ENCODE assay signal across 9 cellular contexts in genomic region chr14:99188721-99189120, GRCh38.
DNase-seq lines count a peak whose midpoint lies in the region; ATAC-seq, FAIRE-seq and TF ChIP-seq lines count a peak whose summit lies in the region.
"Had no signal": no experiment of that assay in that cellular context is flagged by ENCODE, and none has a peak within 500 bp of the region (broad histone marks: within the 10 kb centered on the region; RNA-seq: fewer than 3 reads in every experiment).

No MANE protein-coding gene starts in this region.

- WGBS in heart left ventricle, 4 donors: 56 to 64% (median 60%) methylated on average over 19 of the region's 19 CpGs

- in situ Hi-C loops in HAP-1 (cut with MboI; ENCODE audit: low sequenced_read_pairs): no loop called here

- TF ChIP-seq POLR2A in heart left ventricle (IDR thresholded peaks at IDR 0.05): no peak

- ATAC-seq in heart left ventricle: no peak

- H3K27ac ChIP-seq in astrocyte (ENCODE audit: low read depth, low read length) (no peak overlapping the region), colonic mucosa (no peak overlapping the region), heart left ventricle (peak overlapping the region in 1 of 12 donors; percentile 24)

- H3K27ac Mint-ChIP-seq in astrocyte (ENCODE audit: unreplicated experiment) (no peak overlapping the region), nephron progenitor cell (no peak overlapping the region)

- TF ChIP-seq CTCF in astrocyte (IDR thresholded peaks at IDR 0.05; ENCODE audit: insufficient read depth, low read depth, low read length): no peak
- TF ChIP-seq CTCF in nephron progenitor cell (IDR thresholded peaks at IDR 0.05): peak; percentile 8
- TF ChIP-seq CTCF in colonic mucosa (IDR thresholded peaks at IDR 0.05): no peak
- TF ChIP-seq CTCF in heart left ventricle (IDR thresholded peaks at IDR 0.05): no peak

- H4K20me1 ChIP-seq in astrocyte (ENCODE audit: insufficient read depth, low read length): no peaks in the 10 kb centered on the region

- H2AFZ ChIP-seq in astrocyte (ENCODE audit: low read depth, low read length): no peak overlapping the region

- H3K4me2 ChIP-seq in astrocyte (ENCODE audit: low read length): peak overlapping the region; percentile 39

- H3K9me3 ChIP-seq in HAP-1 (no peaks in the 10 kb centered on the region), astrocyte (ENCODE audit: insufficient read depth, low read depth, low read length) (no peaks in the 10 kb centered on the region), colonic mucosa (no peaks in the 10 kb centered on the region), heart left ventricle (no peaks in the 10 kb centered on the region)
- H3K9me3 ChIP-seq: stomach had no signal

- H3K36me3 Mint-ChIP-seq in astrocyte (ENCODE audit: low read depth, unreplicated experiment) (no peaks in the 10 kb centered on the region), nephron progenitor cell (ENCODE audit: low read depth) (no peaks in the 10 kb centered on the region)

- H3K27me3 Mint-ChIP-seq in astrocyte (ENCODE audit: low read depth, unreplicated experiment) (peaks cover 29% of the 10 kb centered on the region), nephron progenitor cell (ENCODE audit: low read depth, poor library complexity) (peaks cover 9% of the 10 kb centered on the region)

- intact Hi-C loops in colonic mucosa (cut with DNase I) (no loop called here), heart left ventricle (cut with DNase I) (no loop called here)

- DNase-seq in HAP-1 (ENCODE audit: low spot score in 2 of 2) (peak; percentile 56 to 70), T-helper 22 cell (ENCODE audit: low read depth) (peak; percentile 38), astrocyte (ENCODE audit: low read depth) (no peak), nephron progenitor cell (no peak), NAMALWA (ENCODE audit: low spot score) (no peak), colonic mucosa (no peak), heart left ventricle (no peak)
- DNase-seq: NCI-H1930, stomach had no signal

- H3K9me3 Mint-ChIP-seq in astrocyte (ENCODE audit: unreplicated experiment): no peaks in the 10 kb centered on the region
- H3K9me3 Mint-ChIP-seq in nephron progenitor cell: no peaks in the 10 kb centered on the region

- H3K36me3 ChIP-seq in HAP-1 (replicated peaks) (no peaks in the 10 kb centered on the region), astrocyte (ENCODE audit: insufficient read depth, low read length) (no peaks in the 10 kb centered on the region), colonic mucosa (no peaks in the 10 kb centered on the region), heart left ventricle (no peaks in the 10 kb centered on the region)
- H3K36me3 ChIP-seq: stomach had no signal

- H3K4me1 Mint-ChIP-seq in astrocyte (ENCODE audit: low read depth, unreplicated experiment): peaks cover 2% of the 10 kb centered on the region
- H3K4me1 Mint-ChIP-seq in nephron progenitor cell: peaks cover 33% of the 10 kb centered on the region

- H3K27me3 ChIP-seq in HAP-1 (ENCODE audit: low read depth) (no peaks in the 10 kb centered on the region), astrocyte (ENCODE audit: insufficient read depth, low read length) (peaks cover 22% of the 10 kb centered on the region), colonic mucosa (no peaks in the 10 kb centered on the region), heart left ventricle (peaks cover 0 to 12% (median 0%) of the 10 kb centered on the region in 9 donors)

- no peak for FAIRE-seq in astrocyte (lab: Jason Lieb, UNC)

- no peaks in the 10 kb centered on the region for H3K79me2 ChIP-seq in astrocyte (ENCODE audit: insufficient read depth, low read length)

- no peak overlapping the region for H3K4me3 ChIP-seq in HAP-1
- no peak overlapping the region for H3K4me3 ChIP-seq in astrocyte (ENCODE audit: insufficient read depth, low read depth, low read length)
- H3K4me3 ChIP-seq in colonic mucosa: no peak overlapping the region
- peak overlapping the region in 1 of 12 donors; percentile 15 for H3K4me3 ChIP-seq in heart left ventricle
- H3K4me3 ChIP-seq: stomach had no signal

- H3K9ac ChIP-seq in astrocyte (ENCODE audit: low read length) (no peak overlapping the region), colonic mucosa (ENCODE audit: low read depth in 2 of 2, low read length in 2 of 2) (no peak overlapping the region)

- H3K4me1 ChIP-seq in HAP-1 (peaks cover 14% of the 10 kb centered on the region), astrocyte (ENCODE audit: insufficient read depth, low read length) (peaks cover 10% of the 10 kb centered on the region), colonic mucosa (no peaks in the 10 kb centered on the region), heart left ventricle (peaks cover 0 to 25% (median 14%) of the 10 kb centered on the region in 12 donors)

- H3K4me3 Mint-ChIP-seq in astrocyte (ENCODE audit: unreplicated experiment): no peak overlapping the region
- H3K4me3 Mint-ChIP-seq in nephron progenitor cell: no peak overlapping the region

Comparison
In these comparisons a context has a peak if more than half of its experiments do, and no peak if none do; other contexts are left out.
1. DNase-seq: peak in HAP-1 (2 of 2) and T-helper 22 cell (single experiment); none in astrocyte (single experiment), nephron progenitor cell (single experiment), NAMALWA (single experiment), colonic mucosa (single experiment) and heart left ventricle (0 of 5).